1 cellular context compared by ENCODE assay signal in genomic region chr1:145978860-145979745, GRCh38.
TF ChIP-seq lines count a peak whose summit lies in the region.

No MANE protein-coding gene starts in this region.

TF ChIP-seq in HEK293, 187 proteins besides CTCF, POLR2A, EP300 and RAD21 (continued from another document and continues in another):
- TF ChIP-seq ZBTB8A (tag by site-specific recombination; IDR thresholded peaks at IDR 0.05) (no peak), ZNF707 (tag by site-specific recombination; IDR thresholded peaks at IDR 0.05) (no peak), ZNF341 (tag by site-specific recombination; IDR thresholded peaks at IDR 0.05; ENCODE audit: low read depth) (peak; percentile 81), ZNF433 (tag by site-specific recombination; IDR thresholded peaks at IDR 0.05; ENCODE audit: low read depth) (no peak), ZEB2 (tag by site-specific recombination; IDR thresholded peaks at IDR 0.05) (peak; percentile 90), ZNF174 (tag by site-specific recombination; IDR thresholded peaks at IDR 0.05) (no peak), ZNF664 (tag by site-specific recombination; IDR thresholded peaks at IDR 0.05) (no peak), ZNF510 (tag by site-specific recombination; IDR thresholded peaks at IDR 0.05; ENCODE audit: insufficient replicate concordance) (no peak), SETDB1 (IDR thresholded peaks at IDR 0.05; ENCODE audit: insufficient read length, low read length) (peak; percentile 25), OSR2 (tag by site-specific recombination; IDR thresholded peaks at IDR 0.05) (peak; percentile 51), ZNF335 (tag by site-specific recombination; conservative IDR thresholded peaks at IDR 0.05) (peak; percentile 39; the same call in 1 of the 2 replicates), ZNF138 (tag by site-specific recombination; IDR thresholded peaks at IDR 0.05; ENCODE audit: borderline replicate concordance) (no peak), ZNF114 (tag by site-specific recombination; IDR thresholded peaks at IDR 0.05) (no peak), ZNF692 (tag by site-specific recombination; IDR thresholded peaks at IDR 0.05) (peak; percentile 54; the same call in 1 of the 2 replicates), ZNF777 (tag by site-specific recombination; IDR thresholded peaks at IDR 0.05; ENCODE audit: borderline replicate concordance) (no peak), ZBTB20 (tag by site-specific recombination; IDR thresholded peaks at IDR 0.05) (no peak), KLF1 (tag by site-specific recombination; IDR thresholded peaks at IDR 0.05) (peak; percentile 95), ZNF274 (IDR thresholded peaks at IDR 0.05; ENCODE audit: low read length) (no peak), ZNF274 (tag by site-specific recombination; IDR thresholded peaks at IDR 0.05; ENCODE audit: borderline replicate concordance) (no peak), ZSCAN18 (tag by site-specific recombination; IDR thresholded peaks at IDR 0.05) (no peak), ZNF18 (tag by site-specific recombination; IDR thresholded peaks at IDR 0.05) (peak; percentile 62), ZNF544 (tag by site-specific recombination; IDR thresholded peaks at IDR 0.05) (no peak), ZNF600 (tag by site-specific recombination; IDR thresholded peaks at IDR 0.05) (peak; percentile 69), ZNF558 (tag by site-specific recombination; IDR thresholded peaks at IDR 0.05) (no peak; the same call in 1 of the 2 replicates), ZNF394 (tag by site-specific recombination; IDR thresholded peaks at IDR 0.05; ENCODE audit: borderline replicate concordance) (peak; percentile 38; the same call in 1 of the 2 replicates), ZNF548 (tag by site-specific recombination; IDR thresholded peaks at IDR 0.05) (no peak), ZNF404 (tag by site-specific recombination; IDR thresholded peaks at IDR 0.05) (no peak)
- TF ChIP-seq, protein P1, sequence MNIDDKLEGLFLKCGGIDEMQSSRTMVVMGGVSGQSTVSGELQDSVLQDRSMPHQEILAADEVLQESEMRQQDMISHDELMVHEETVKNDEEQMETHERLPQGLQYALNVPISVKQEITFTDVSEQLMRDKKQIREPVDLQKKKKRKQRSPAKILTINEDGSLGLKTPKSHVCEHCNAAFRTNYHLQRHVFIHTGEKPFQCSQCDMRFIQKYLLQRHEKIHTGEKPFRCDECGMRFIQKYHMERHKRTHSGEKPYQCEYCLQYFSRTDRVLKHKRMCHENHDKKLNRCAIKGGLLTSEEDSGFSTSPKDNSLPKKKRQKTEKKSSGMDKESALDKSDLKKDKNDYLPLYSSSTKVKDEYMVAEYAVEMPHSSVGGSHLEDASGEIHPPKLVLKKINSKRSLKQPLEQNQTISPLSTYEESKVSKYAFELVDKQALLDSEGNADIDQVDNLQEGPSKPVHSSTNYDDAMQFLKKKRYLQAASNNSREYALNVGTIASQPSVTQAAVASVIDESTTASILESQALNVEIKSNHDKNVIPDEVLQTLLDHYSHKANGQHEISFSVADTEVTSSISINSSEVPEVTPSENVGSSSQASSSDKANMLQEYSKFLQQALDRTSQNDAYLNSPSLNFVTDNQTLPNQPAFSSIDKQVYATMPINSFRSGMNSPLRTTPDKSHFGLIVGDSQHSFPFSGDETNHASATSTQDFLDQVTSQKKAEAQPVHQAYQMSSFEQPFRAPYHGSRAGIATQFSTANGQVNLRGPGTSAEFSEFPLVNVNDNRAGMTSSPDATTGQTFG (tag by site-specific recombination; IDR thresholded peaks at IDR 0.05; ENCODE audit: borderline replicate concordance) = no peak
- TF ChIP-seq, protein P2, sequence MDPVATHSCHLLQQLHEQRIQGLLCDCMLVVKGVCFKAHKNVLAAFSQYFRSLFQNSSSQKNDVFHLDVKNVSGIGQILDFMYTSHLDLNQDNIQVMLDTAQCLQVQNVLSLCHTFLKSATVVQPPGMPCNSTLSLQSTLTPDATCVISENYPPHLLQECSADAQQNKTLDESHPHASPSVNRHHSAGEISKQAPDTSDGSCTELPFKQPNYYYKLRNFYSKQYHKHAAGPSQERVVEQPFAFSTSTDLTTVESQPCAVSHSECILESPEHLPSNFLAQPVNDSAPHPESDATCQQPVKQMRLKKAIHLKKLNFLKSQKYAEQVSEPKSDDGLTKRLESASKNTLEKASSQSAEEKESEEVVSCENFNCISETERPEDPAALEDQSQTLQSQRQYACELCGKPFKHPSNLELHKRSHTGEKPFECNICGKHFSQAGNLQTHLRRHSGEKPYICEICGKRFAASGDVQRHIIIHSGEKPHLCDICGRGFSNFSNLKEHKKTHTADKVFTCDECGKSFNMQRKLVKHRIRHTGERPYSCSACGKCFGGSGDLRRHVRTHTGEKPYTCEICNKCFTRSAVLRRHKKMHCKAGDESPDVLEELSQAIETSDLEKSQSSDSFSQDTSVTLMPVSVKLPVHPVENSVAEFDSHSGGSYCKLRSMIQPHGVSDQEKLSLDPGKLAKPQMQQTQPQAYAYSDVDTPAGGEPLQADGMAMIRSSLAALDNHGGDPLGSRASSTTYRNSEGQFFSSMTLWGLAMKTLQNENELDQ (tag by site-specific recombination; IDR thresholded peaks at IDR 0.05; ENCODE audit: low read depth) = no peak
- TF ChIP-seq, protein P3, sequence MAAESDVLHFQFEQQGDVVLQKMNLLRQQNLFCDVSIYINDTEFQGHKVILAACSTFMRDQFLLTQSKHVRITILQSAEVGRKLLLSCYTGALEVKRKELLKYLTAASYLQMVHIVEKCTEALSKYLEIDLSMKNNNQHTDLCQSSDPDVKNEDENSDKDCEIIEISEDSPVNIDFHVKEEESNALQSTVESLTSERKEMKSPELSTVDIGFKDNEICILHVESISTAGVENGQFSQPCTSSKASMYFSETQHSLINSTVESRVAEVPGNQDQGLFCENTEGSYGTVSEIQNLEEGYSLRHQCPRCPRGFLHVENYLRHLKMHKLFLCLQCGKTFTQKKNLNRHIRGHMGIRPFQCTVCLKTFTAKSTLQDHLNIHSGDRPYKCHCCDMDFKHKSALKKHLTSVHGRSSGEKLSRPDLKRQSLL (tag by site-specific recombination; IDR thresholded peaks at IDR 0.05) = no peak
- TF ChIP-seq, protein P4, sequence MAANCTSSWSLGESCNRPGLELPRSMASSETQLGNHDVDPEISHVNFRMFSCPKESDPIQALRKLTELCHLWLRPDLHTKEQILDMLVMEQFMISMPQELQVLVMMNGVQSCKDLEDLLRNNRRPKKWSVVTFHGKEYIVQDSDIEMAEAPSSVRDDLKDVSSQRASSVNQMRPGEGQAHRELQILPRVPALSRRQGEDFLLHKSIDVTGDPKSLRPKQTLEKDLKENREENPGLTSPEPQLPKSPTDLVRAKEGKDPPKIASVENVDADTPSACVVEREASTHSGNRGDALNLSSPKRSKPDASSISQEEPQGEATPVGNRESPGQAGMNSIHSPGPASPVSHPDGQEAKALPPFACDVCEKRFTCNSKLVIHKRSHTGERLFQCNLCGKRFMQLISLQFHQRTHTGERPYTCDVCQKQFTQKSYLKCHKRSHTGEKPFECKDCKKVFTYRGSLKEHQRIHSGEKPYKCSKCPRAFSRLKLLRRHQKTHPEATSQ (tag by site-specific recombination; IDR thresholded peaks at IDR 0.05) = no peak
- TF ChIP-seq, protein P5, sequence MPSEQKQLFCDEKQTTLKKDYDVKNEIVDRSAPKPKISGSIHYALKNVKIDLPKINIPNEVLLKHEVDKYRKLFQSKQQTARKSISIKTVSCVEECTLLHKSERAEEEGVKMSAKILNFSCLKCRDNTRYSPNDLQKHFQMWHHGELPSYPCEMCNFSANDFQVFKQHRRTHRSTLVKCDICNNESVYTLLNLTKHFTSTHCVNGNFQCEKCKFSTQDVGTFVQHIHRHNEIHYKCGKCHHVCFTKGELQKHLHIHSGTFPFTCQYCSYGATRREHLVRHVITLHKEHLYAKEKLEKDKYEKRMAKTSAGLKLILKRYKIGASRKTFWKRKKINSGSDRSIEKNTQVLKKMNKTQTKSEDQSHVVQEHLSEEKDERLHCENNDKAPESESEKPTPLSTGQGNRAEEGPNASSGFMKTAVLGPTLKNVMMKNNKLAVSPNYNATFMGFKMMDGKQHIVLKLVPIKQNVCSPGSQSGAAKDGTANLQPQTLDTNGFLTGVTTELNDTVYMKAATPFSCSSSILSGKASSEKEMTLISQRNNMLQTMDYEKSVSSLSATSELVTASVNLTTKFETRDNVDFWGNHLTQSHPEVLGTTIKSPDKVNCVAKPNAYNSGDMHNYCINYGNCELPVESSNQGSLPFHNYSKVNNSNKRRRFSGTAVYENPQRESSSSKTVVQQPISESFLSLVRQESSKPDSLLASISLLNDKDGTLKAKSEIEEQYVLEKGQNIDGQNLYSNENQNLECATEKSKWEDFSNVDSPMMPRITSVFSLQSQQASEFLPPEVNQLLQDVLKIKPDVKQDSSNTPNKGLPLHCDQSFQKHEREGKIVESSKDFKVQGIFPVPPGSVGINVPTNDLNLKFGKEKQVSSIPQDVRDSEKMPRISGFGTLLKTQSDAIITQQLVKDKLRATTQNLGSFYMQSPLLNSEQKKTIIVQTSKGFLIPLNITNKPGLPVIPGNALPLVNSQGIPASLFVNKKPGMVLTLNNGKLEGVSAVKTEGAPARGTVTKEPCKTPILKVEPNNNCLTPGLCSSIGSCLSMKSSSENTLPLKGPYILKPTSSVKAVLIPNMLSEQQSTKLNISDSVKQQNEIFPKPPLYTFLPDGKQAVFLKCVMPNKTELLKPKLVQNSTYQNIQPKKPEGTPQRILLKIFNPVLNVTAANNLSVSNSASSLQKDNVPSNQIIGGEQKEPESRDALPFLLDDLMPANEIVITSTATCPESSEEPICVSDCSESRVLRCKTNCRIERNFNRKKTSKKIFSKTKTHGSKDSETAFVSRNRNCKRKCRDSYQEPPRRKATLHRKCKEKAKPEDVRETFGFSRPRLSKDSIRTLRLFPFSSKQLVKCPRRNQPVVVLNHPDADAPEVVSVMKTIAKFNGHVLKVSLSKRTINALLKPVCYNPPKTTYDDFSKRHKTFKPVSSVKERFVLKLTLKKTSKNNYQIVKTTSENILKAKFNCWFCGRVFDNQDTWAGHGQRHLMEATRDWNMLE (tag by site-specific recombination; conservative IDR thresholded peaks at IDR 0.05; ENCODE audit: low read depth) = peak; percentile 48; the same call in 1 of the 2 replicates
- TF ChIP-seq, protein P6, sequence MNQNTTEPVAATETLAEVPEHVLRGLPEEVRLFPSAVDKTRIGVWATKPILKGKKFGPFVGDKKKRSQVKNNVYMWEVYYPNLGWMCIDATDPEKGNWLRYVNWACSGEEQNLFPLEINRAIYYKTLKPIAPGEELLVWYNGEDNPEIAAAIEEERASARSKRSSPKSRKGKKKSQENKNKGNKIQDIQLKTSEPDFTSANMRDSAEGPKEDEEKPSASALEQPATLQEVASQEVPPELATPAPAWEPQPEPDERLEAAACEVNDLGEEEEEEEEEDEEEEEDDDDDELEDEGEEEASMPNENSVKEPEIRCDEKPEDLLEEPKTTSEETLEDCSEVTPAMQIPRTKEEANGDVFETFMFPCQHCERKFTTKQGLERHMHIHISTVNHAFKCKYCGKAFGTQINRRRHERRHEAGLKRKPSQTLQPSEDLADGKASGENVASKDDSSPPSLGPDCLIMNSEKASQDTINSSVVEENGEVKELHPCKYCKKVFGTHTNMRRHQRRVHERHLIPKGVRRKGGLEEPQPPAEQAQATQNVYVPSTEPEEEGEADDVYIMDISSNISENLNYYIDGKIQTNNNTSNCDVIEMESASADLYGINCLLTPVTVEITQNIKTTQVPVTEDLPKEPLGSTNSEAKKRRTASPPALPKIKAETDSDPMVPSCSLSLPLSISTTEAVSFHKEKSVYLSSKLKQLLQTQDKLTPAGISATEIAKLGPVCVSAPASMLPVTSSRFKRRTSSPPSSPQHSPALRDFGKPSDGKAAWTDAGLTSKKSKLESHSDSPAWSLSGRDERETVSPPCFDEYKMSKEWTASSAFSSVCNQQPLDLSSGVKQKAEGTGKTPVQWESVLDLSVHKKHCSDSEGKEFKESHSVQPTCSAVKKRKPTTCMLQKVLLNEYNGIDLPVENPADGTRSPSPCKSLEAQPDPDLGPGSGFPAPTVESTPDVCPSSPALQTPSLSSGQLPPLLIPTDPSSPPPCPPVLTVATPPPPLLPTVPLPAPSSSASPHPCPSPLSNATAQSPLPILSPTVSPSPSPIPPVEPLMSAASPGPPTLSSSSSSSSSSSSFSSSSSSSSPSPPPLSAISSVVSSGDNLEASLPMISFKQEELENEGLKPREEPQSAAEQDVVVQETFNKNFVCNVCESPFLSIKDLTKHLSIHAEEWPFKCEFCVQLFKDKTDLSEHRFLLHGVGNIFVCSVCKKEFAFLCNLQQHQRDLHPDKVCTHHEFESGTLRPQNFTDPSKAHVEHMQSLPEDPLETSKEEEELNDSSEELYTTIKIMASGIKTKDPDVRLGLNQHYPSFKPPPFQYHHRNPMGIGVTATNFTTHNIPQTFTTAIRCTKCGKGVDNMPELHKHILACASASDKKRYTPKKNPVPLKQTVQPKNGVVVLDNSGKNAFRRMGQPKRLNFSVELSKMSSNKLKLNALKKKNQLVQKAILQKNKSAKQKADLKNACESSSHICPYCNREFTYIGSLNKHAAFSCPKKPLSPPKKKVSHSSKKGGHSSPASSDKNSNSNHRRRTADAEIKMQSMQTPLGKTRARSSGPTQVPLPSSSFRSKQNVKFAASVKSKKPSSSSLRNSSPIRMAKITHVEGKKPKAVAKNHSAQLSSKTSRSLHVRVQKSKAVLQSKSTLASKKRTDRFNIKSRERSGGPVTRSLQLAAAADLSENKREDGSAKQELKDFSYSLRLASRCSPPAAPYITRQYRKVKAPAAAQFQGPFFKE (tag by site-specific recombination; IDR thresholded peaks at IDR 0.05; ENCODE audit: borderline replicate concordance) = no peak
